In the genomic region with DNA sequence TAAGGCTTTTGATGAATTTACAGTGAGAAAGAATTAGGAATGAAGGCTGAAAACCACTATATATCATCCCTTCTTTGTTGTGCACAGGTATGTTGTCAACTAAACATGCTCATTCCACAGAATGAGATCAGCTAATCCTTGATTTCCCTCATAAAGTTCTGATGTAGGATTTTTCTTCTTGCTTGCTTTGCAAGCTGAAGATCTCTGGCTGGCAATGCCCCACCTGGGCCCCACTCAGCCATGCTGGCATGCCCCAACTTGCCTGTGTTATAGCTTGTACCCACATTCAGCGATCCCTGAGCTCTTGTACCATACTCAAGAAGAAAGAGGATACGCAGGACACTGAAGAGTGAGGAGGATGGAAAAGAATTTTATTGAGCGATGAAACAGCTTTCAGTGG, we compare ENCODE assay signal across 29 cellular contexts. TPM values are rescaled to one million over a fixed set of nuclear protein-coding genes. Genes with fewer than 3 reads are reported as not detected.
"Had no signal": no experiment of that assay in that cellular context is flagged by ENCODE, and none has a peak within 500 bp of the region (broad histone marks: within the 10 kb centered on the region; RNA-seq: fewer than 3 reads in every experiment).

No MANE protein-coding gene starts in this region.

- FAIRE-seq: RCC 7860, TTC549 had no signal

- DNase-seq: activated B cell treated with CpG ODN at 0.5 μM for 24 hours; activated CD4-positive, alpha-beta memory T cell treated with anti-CD3 and anti-CD28 coated beads for 36 hours; activated CD4-positive, alpha-beta T cell treated with anti-CD3 and anti-CD28 coated beads for 1 hour; activated CD4-positive, alpha-beta T cell treated with anti-CD3 and anti-CD28 coated beads, Interleukin-2, amount 10 ng/mL, durations not matched to agents 7 days and 5 days; activated gamma-delta T cell treated with Interleukin-2 at 50 U/mL for 16 hours; activated naive CD4-positive, alpha-beta T cell treated with anti-CD3 and anti-CD28 coated beads, Interleukin-2, amount 10 ng/mL, durations not matched to agents 7 days and 5 days; activated naive CD8-positive, alpha-beta T cell treated with anti-CD3 and anti-CD28 coated beads for 36 hours; activated T-cell treated with anti-CD3 and anti-CD28 coated beads for 4 hours; activated T-cell treated with anti-CD3 and anti-CD28 coated beads, Interleukin-2, amount 50 U/mL, for 48 hours; anterior cingulate cortex; central memory CD4-positive, alpha-beta T cell; Kasumi-1; KBM-7; NCI-H1092; NCI-H1417; NCI-H1694; NCI-H2029; NCI-H2107; NCI-H510A treated with DMSO at 0.1 percent for 48 hours; NCI-H69; NK-92 treated with Interleukin-12 subunit alpha and Interleukin-12 subunit beta, amount 100 ng/mL, for 24 hours; SHP77 treated with DMSO at 0.1 percent for 48 hours; T-helper 17 cell; T-helper 9 cell had no signal

- ATAC-seq: activated T-helper 17 cell treated with anti-CD3 and anti-CD28 coated beads, Interleukin-2, amount 50 U/mL, for 72 hours; T-helper 17 cell had no signal

RNA-seq across cellular contexts. Expression of a gene that starts 18.0 kb away (rescaled TPM):
- total RNA-seq: activated B cell treated with CpG ODN at 0.5 μM for 24 hours; activated CD4-positive, alpha-beta memory T cell treated with anti-CD3 and anti-CD28 coated beads for 36 hours; activated CD4-positive, alpha-beta T cell treated with anti-CD3 and anti-CD28 coated beads, Interleukin-2, amount 10 ng/mL, durations not matched to agents 7 days and 5 days; activated CD8-positive, alpha-beta memory T cell treated with anti-CD3 and anti-CD28 coated beads for 36 hours; activated naive CD8-positive, alpha-beta T cell treated with anti-CD3 and anti-CD28 coated beads for 36 hours; activated T-helper 17 cell treated with anti-CD3 and anti-CD28 coated beads, Interleukin-2, amount 50 U/mL, for 72 hours; T-helper 17 cell had no signal
- polyA plus RNA-seq: adipose tissue had no signal

RNA-seq across cellular contexts. Expression of a gene that starts 23.0 kb away (rescaled TPM):
- total RNA-seq: activated B cell treated with CpG ODN at 0.5 μM for 24 hours; activated CD4-positive, alpha-beta memory T cell treated with anti-CD3 and anti-CD28 coated beads for 36 hours; activated CD4-positive, alpha-beta T cell treated with anti-CD3 and anti-CD28 coated beads, Interleukin-2, amount 10 ng/mL, durations not matched to agents 7 days and 5 days; activated CD8-positive, alpha-beta memory T cell treated with anti-CD3 and anti-CD28 coated beads for 36 hours; activated naive CD8-positive, alpha-beta T cell treated with anti-CD3 and anti-CD28 coated beads for 36 hours; activated T-helper 17 cell treated with anti-CD3 and anti-CD28 coated beads, Interleukin-2, amount 50 U/mL, for 72 hours; T-helper 17 cell had no signal

RNA-seq across cellular contexts. Expression of a gene that starts 40.7 kb away (rescaled TPM):
- total RNA-seq: activated B cell treated with CpG ODN at 0.5 μM for 24 hours; activated CD4-positive, alpha-beta memory T cell treated with anti-CD3 and anti-CD28 coated beads for 36 hours; activated CD4-positive, alpha-beta T cell treated with anti-CD3 and anti-CD28 coated beads, Interleukin-2, amount 10 ng/mL, durations not matched to agents 7 days and 5 days; activated CD8-positive, alpha-beta memory T cell treated with anti-CD3 and anti-CD28 coated beads for 36 hours; activated naive CD8-positive, alpha-beta T cell treated with anti-CD3 and anti-CD28 coated beads for 36 hours; activated T-helper 17 cell treated with anti-CD3 and anti-CD28 coated beads, Interleukin-2, amount 50 U/mL, for 72 hours; T-helper 17 cell had no signal
